18 cellular contexts compared by ENCODE assay signal in genomic region chr2:118050386-118050785, GRCh38. TPM values are rescaled to one million over a fixed set of nuclear protein-coding genes. Genes with fewer than 3 reads are reported as not detected.
DNase-seq lines count a peak whose midpoint lies in the region; TF ChIP-seq lines count a peak whose summit lies in the region.
"Had no signal": no experiment of that assay in that cellular context is flagged by ENCODE, and none has a peak within 500 bp of the region (broad histone marks: within the 10 kb centered on the region; RNA-seq: fewer than 3 reads in every experiment).

No MANE protein-coding gene starts in this region.

- CTCF ChIA-PET in A673 (lab: Charles Lee), result interaction anchor here (0.6 kb wide), 1 partner anchor 15 kb away, joined by 3 read pairs; no protein-coding TSS in a partner anchor

- H3K9me3 ChIP-seq in A673 (ENCODE audit: low read depth, low read length, poor library complexity, severe bottlenecking) (no peaks in the 10 kb centered on the region), trophoblast cell (ENCODE audit: insufficient read depth, low read depth, low read length) (no peaks in the 10 kb centered on the region), tibial artery (no peaks in the 10 kb centered on the region)
- H3K9me3 ChIP-seq: left lung, mucosa of descending colon, Peyer's patch, vagina had no signal

- H4K91ac ChIP-seq in trophoblast cell (ENCODE audit: low read depth, low read length), result no peak overlapping the region

- no peak overlapping the region for H3K14ac ChIP-seq in trophoblast cell (ENCODE audit: low read length)

- H3K4me2 ChIP-seq in trophoblast cell (ENCODE audit: low read length), result no peak overlapping the region
- H3K4me2 ChIP-seq: KMS-11 had no signal

- no CpG with 5 or more reads among the region's 3 CpGs for WGBS in trophoblast cell (ENCODE audit: extremely low coverage, insufficient coverage, insufficient read length)

- no peak overlapping the region for H3K4me3 ChIP-seq in A673 (ENCODE audit: low read depth, low read length, poor library complexity, severe bottlenecking)
- no peak overlapping the region for H3K4me3 ChIP-seq in fibroblast of villous mesenchyme (ENCODE audit: low read depth, low read length)
- no peak overlapping the region for H3K4me3 ChIP-seq in trophoblast cell (ENCODE audit: low read depth, low read length)
- H3K4me3 ChIP-seq in tibial artery, result no peak overlapping the region
- H3K4me3 ChIP-seq: left lung, mucosa of descending colon, Peyer's patch, vagina had no signal

- no peaks in the 10 kb centered on the region for H3K79me2 ChIP-seq in trophoblast cell (ENCODE audit: control insufficient read depth, insufficient read depth, low read length, poor library complexity)

- H3K4ac ChIP-seq in trophoblast cell (ENCODE audit: low read depth, low read length), result no peak overlapping the region

- no peak overlapping the region for H2AFZ ChIP-seq in trophoblast cell (ENCODE audit: insufficient read depth, low read length, poor library complexity)

- no peak overlapping the region for H3K23ac ChIP-seq in trophoblast cell (ENCODE audit: low read length)

- H3K27ac ChIP-seq in A673 (ENCODE audit: low read depth, low read length, poor library complexity, severe bottlenecking) (no peak overlapping the region), trophoblast cell (ENCODE audit: low read depth, low read length) (no peak overlapping the region), tibial artery (no peak overlapping the region)
- H3K27ac ChIP-seq: KMS-11, left lung, Peyer's patch, vagina had no signal

- H3K9ac ChIP-seq in trophoblast cell (ENCODE audit: low read length), result no peak overlapping the region
- H3K9ac ChIP-seq: KMS-11 had no signal

- intact Hi-C loops in A673 (cut with micrococcal nuclease; ENCODE audit: unreplicated experiment), result no loop called here
- intact Hi-C loops in tibial artery (cut with DNase I; ENCODE audit: low total_unique reads), result no loop called here

- no peak overlapping the region for H2AK5ac ChIP-seq in trophoblast cell (ENCODE audit: low read length)

- no peak overlapping the region for H2BK12ac ChIP-seq in trophoblast cell (ENCODE audit: low read length)

- H4K12ac ChIP-seq in trophoblast cell (ENCODE audit: low read depth, low read length), result no peak overlapping the region

- TF ChIP-seq CTCF in A673 (conservative IDR thresholded peaks at IDR 0.05; ENCODE audit: low read depth, low read length) (no peak), fibroblast of villous mesenchyme (IDR thresholded peaks at IDR 0.05; ENCODE audit: insufficient read depth, low read depth, low read length) (no peak), tibial artery (IDR thresholded peaks at IDR 0.05) (no peak)

- no peak overlapping the region for H4K8ac ChIP-seq in trophoblast cell (ENCODE audit: low read depth, low read length)

- H2BK120ac ChIP-seq in trophoblast cell (ENCODE audit: insufficient read depth, low read length, poor library complexity), result no peak overlapping the region

- no peak overlapping the region for H2BK5ac ChIP-seq in trophoblast cell (ENCODE audit: low read depth, low read length, poor library complexity)

- H3K4me1 ChIP-seq in A673 (ENCODE audit: insufficient read depth, low read length, poor library complexity, severe bottlenecking) (peaks cover 21% of the 10 kb centered on the region), trophoblast cell (ENCODE audit: control insufficient read depth in 1 of 2, insufficient read depth in 2 of 2, low read length in 2 of 2) (no peaks in the 10 kb centered on the region), tibial artery (no peaks in the 10 kb centered on the region)
- H3K4me1 ChIP-seq: Peyer's patch had no signal

- no peaks in the 10 kb centered on the region for H3K27me3 ChIP-seq in A673 (replicated peaks; ENCODE audit: insufficient read depth, low read depth, low read length, poor library complexity)
- H3K27me3 ChIP-seq in trophoblast cell (ENCODE audit: insufficient read depth, low read length), result no peaks in the 10 kb centered on the region
- peaks cover 0 to 19% of the 10 kb centered on the region in 2 donors for H3K27me3 ChIP-seq in tibial artery
- H3K27me3 ChIP-seq: Peyer's patch, vagina had no signal

- H3K36me3 ChIP-seq in A673 (ENCODE audit: insufficient read depth, low read length, poor library complexity, severe bottlenecking), result no peaks in the 10 kb centered on the region
- H3K36me3 ChIP-seq in trophoblast cell (ENCODE audit: control insufficient read depth in 1 of 2, insufficient read depth in 2 of 2, low read length in 2 of 2), result no peaks in the 10 kb centered on the region
- H3K36me3 ChIP-seq in tibial artery, result no peaks in the 10 kb centered on the region
- H3K36me3 ChIP-seq: left lung, Peyer's patch, vagina had no signal

- DNase-seq in A673 (ENCODE audit: low spot score), result peak; percentile 72
- peak; percentile 39 for DNase-seq in EL
- peak; percentile 29 for DNase-seq in NOMO-1 treated with DMSO at 0.1 percent for 48 hours (lab: John Stamatoyannopoulos, UW; ENCODE audit: unreplicated experiment)
- peak; percentile 73 for DNase-seq in fibroblast of villous mesenchyme (ENCODE audit: low read depth)
- DNase-seq in Kasumi-1 (lab: John Stamatoyannopoulos, UW), result no peak
- no peak for DNase-seq in trophoblast cell
- no peak for DNase-seq in stimulated activated CD4-positive, alpha-beta T cell treated with anti-CD3 and anti-CD28 coated beads, Interleukin-1b, Interleukin-23, amount 100 ng/mL, for 48 hours
- no peak for DNase-seq in tibial artery
- DNase-seq: activated CD4-positive, alpha-beta T cell treated with anti-CD3 and anti-CD28 coated beads for 1 hour; activated CD8-positive, alpha-beta memory T cell treated with anti-CD3 and anti-CD28 coated beads, Interleukin-2, amount 10 ng/mL, durations not matched to agents 7 days and 5 days; left lung; mucosa of descending colon; NCI-H1092 treated with DMSO at 0.1 percent for 48 hours; NCI-H2081 treated with DMSO at 0.1 percent for 48 hours; Peyer's patch; T-helper 9 cell had no signal

- no TSS peak for BruUV-seq in A673 (replicated peaks; lab: Mats Ljungman, UMichigan)

- POLR2A ChIA-PET in A673 (lab: Charles Lee; ENCODE audit: low non-redundant PET), result no interaction called here

- H3K18ac ChIP-seq in trophoblast cell (ENCODE audit: low read length), result no peak overlapping the region

- no peaks in the 10 kb centered on the region for H3K79me1 ChIP-seq in trophoblast cell (ENCODE audit: low read length)

RNA-seq across cellular contexts. Expression of gene CCDC93, which starts 36.5 kb away (rescaled TPM):
- total RNA-seq in A673 (2021) (27.2 and 28.8 TPM in 2 replicates), fibroblast of villous mesenchyme (21.9 and 28.1 TPM in 2 replicates)
- 28.6 and 28.8 TPM in 2 replicates for polyA plus RNA-seq in trophoblast cell (2013)

RNA-seq across cellular contexts. Expression of gene INSIG2, which starts 37.9 kb away (rescaled TPM):
- total RNA-seq in A673 (2021) (13.3 and 15.3 TPM in 2 replicates), fibroblast of villous mesenchyme (6.1 and 13.0 TPM in 2 replicates)
- polyA plus RNA-seq in trophoblast cell (2013), result 7.8 and 8.2 TPM in 2 replicates

Comparison
In these comparisons a context has a peak if more than half of its experiments do, and no peak if none do; other contexts are left out.
1. DNase-seq: peak in A673 (single experiment), EL (single experiment), NOMO-1 treated with DMSO at 0.1 percent for 48 hours (single experiment) and fibroblast of villous mesenchyme (single experiment); none in Kasumi-1 (0 of 2), trophoblast cell (0 of 2), stimulated activated CD4-positive, alpha-beta T cell treated with anti-CD3 and anti-CD28 coated beads, Interleukin-1b, Interleukin-23, amount 100 ng/mL, for 48 hours (single experiment) and tibial artery (0 of 2).